In genomic region chr11:66328307-66329144, GRCh38 we compare ENCODE assay signal across 8 cellular contexts. TPM values are rescaled to one million over a fixed set of nuclear protein-coding genes. Genes with fewer than 3 reads are reported as not detected.
DNase-seq lines count a peak whose midpoint lies in the region; ATAC-seq, FAIRE-seq and TF ChIP-seq lines count a peak whose summit lies in the region.

No MANE protein-coding gene starts in this region.

- in situ Hi-C loops in G401 (cut with HindIII; ENCODE audit: low sequenced_read_pairs): no loop called here

- H3K9ac ChIP-seq in H1 (replicated peaks in 1 of 4; ENCODE audit: extremely low read depth in 1 of 4, low read depth in 3 of 4, low read length in 3 of 4): no peak overlapping the region

- peak overlapping the region; percentile 47 for H3K56ac ChIP-seq in H1 (replicated peaks; ENCODE audit: insufficient read length, low read depth, low read length)

- TF ChIP-seq RAD21 in H1 (IDR thresholded peaks at IDR 0.05 in 1 of 2, conservative IDR thresholded peaks at IDR 0.05 in 1 of 2; ENCODE audit: low read depth in 2 of 2, low read length in 2 of 2): peak; percentile 73 to 82

- intact Hi-C loops in activated CD8-positive, alpha-beta T cell treated with anti-CD3 and anti-CD28 coated beads for 36 hours (cut with micrococcal nuclease): no loop called here

- H3K23me2 ChIP-seq in H1 (ENCODE audit: low read depth, low read length): peaks cover 2% of the 10 kb centered on the region; the same call in 1 of the 2 replicates

- H3K4me3 Mint-ChIP-seq in activated CD8-positive, alpha-beta T cell treated with anti-CD3 and anti-CD28 coated beads for 36 hours: peak overlapping the region; percentile 44

- H3K36me3 Mint-ChIP-seq in activated CD8-positive, alpha-beta T cell treated with anti-CD3 and anti-CD28 coated beads for 36 hours (ENCODE audit: low read depth): no peaks in the 10 kb centered on the region

- H3K36me3 ChIP-seq in H1 (ENCODE audit: control insufficient read depth in 2 of 4, insufficient read depth in 4 of 4, low read length in 3 of 4): no peaks in the 10 kb centered on the region

- H3K23ac ChIP-seq in H1 (ENCODE audit: insufficient read length): no peak overlapping the region

- H3K4me3 ChIP-seq in H1 (ENCODE audit: extremely low read depth in 1 of 4, insufficient read depth in 2 of 4, low read depth in 3 of 4, low read length in 4 of 4): peak overlapping the region in 3 of 4 experiments; percentile 4 to 38 (median 11); a peak in 3 of 8 replicates

- no peaks in the 10 kb centered on the region for H3K79me2 ChIP-seq in H1 (ENCODE audit: control insufficient read depth in 1 of 2, insufficient read depth in 2 of 2, low read length in 2 of 2)

- H4K20me1 ChIP-seq in H1 (replicated peaks in 1 of 2; ENCODE audit: control insufficient read depth in 1 of 2, insufficient read depth in 2 of 2, low read length in 2 of 2): no peaks in the 10 kb centered on the region

- ATAC-seq in HG03460 (IDR thresholded peaks at IDR 0.05; ENCODE audit: unreplicated experiment) (peak; percentile 56), HG02852 (IDR thresholded peaks at IDR 0.05; ENCODE audit: unreplicated experiment) (no peak)
- peak; percentile 70 for ATAC-seq in activated CD8-positive, alpha-beta T cell treated with anti-CD3 and anti-CD28 coated beads for 36 hours

- H3K27me3 Mint-ChIP-seq in activated CD8-positive, alpha-beta T cell treated with anti-CD3 and anti-CD28 coated beads for 36 hours: no peaks in the 10 kb centered on the region

- H2AK5ac ChIP-seq in H1 (ENCODE audit: low read depth, low read length): peak overlapping the region; percentile 69; the same call in 1 of the 2 replicates

- H4K91ac ChIP-seq in H1 (replicated peaks; ENCODE audit: insufficient read length, low read length): peak overlapping the region; percentile 94

- H3K27me3 ChIP-seq in H1 (replicated peaks in 1 of 4; ENCODE audit: control insufficient read depth in 3 of 4, extremely low read depth in 1 of 4, insufficient read depth in 3 of 4, low read length in 3 of 4): peaks cover 0 to 7% (median 5%) of the 10 kb centered on the region in 4 experiments; a peak in 2 of 7 replicates

- peak overlapping the region; percentile 63; the same call in 1 of the 2 replicates for H4K8ac ChIP-seq in H1 (ENCODE audit: extremely low read depth, insufficient read depth, low read length)

- peak overlapping the region; percentile 54 for H2AFZ ChIP-seq in H1 (ENCODE audit: low read length)

- H3K18ac ChIP-seq in H1 (ENCODE audit: extremely low read depth, low read length): peak overlapping the region; percentile 80

- peak overlapping the region; percentile 74; the same call in 1 of the 2 replicates for H2BK20ac ChIP-seq in H1 (ENCODE audit: low read length)

- H2BK12ac ChIP-seq in H1 (ENCODE audit: low read depth, low read length): peak overlapping the region; percentile 99

- no peak overlapping the region for H3K4ac ChIP-seq in H1 (replicated peaks; ENCODE audit: insufficient read length, low read depth, low read length)

- 20% methylated on average over 19 of the region's 19 CpGs; no CpG with 5 or more reads in 1 of the 2 experiments for WGBS in H1 (ENCODE audit: extremely low coverage in 1 of 2, insufficient coverage in 1 of 2, insufficient read length in 1 of 2, insufficient replicate concordance in 2 of 2, low coverage in 1 of 2, low lambda C conversion rate in 2 of 2, missing lambda C conversion rate in 1 of 2), 2 experiments

- H2BK15ac ChIP-seq in H1 (ENCODE audit: low read length): peak overlapping the region; percentile 100

- H4K5ac ChIP-seq in H1 (ENCODE audit: insufficient read length, low read depth, low read length): peak overlapping the region; percentile 30

- no peaks in the 10 kb centered on the region for H3K9me3 Mint-ChIP-seq in activated CD8-positive, alpha-beta T cell treated with anti-CD3 and anti-CD28 coated beads for 36 hours

- POLR2A ChIA-PET in activated CD8-positive, alpha-beta T cell treated with anti-CD3 and anti-CD28 coated beads for 36 hours (lab: Charles Lee): interaction anchor here (0.5 to 0.9 kb wide), 2 partner anchors 11 to 106 kb away, joined by 3 read pairs; no protein-coding TSS in a partner anchor
- POLR2A ChIA-PET in H1 (lab: Charles Lee; ENCODE audit: partially characterized antibody): interaction anchor here (1.8 to 8.5 kb wide), 4 partner anchors 12 to 32 kb away, joined by 6 to 61 read pairs (median 22); partner anchors contain the start of genes B4GAT1, BRMS1 and CD248

- peaks cover 48% of the 10 kb centered on the region for H3K4me1 Mint-ChIP-seq in activated CD8-positive, alpha-beta T cell treated with anti-CD3 and anti-CD28 coated beads for 36 hours (ENCODE audit: low read depth)

- peak overlapping the region; percentile 80 for H2BK120ac ChIP-seq in H1 (replicated peaks; ENCODE audit: low read depth, low read length)

- no peak overlapping the region for H3K14ac ChIP-seq in H1 (ENCODE audit: insufficient read length)

- peak; percentile 94 for TF ChIP-seq CTCF in activated CD8-positive, alpha-beta T cell treated with anti-CD3 and anti-CD28 coated beads for 36 hours (IDR thresholded peaks at IDR 0.05)
- TF ChIP-seq CTCF in H1 (IDR thresholded peaks at IDR 0.05; ENCODE audit: control extremely low read depth in 1 of 3, insufficient read depth in 1 of 3, low read depth in 1 of 3, low read length in 3 of 3): peak; percentile 95 to 98 (median 97)

- no peak for TF ChIP-seq EP300 in H1 (IDR thresholded peaks at IDR 0.05; ENCODE audit: borderline replicate concordance in 1 of 2, low read depth in 2 of 2, low read length in 2 of 2)

- no peaks in the 10 kb centered on the region for H3K79me1 ChIP-seq in H1 (ENCODE audit: low read depth, low read length)

- H2BK5ac ChIP-seq in H1 (ENCODE audit: low read depth, low read length): peak overlapping the region; percentile 86; the same call in 1 of the 2 replicates

- FAIRE-seq in H1 (lab: Jason Lieb, UNC): peak; percentile 48

- TF ChIP-seq POLR2A in H1 (IDR thresholded peaks at IDR 0.05; ENCODE audit: control extremely low read depth in 1 of 2, low read depth in 2 of 2, low read length in 2 of 2): no peak; a peak in 1 of 3 replicates

- DNase-seq in G401 (ENCODE audit: low spot score) (peak; percentile 80), NCI-H82 treated with DMSO at 0.1 percent for 48 hours (lab: John Stamatoyannopoulos, UW; ENCODE audit: unreplicated experiment) (peak; percentile 44), H1 (ENCODE audit: low read depth in 1 of 2, low spot score in 2 of 2) (peak; percentile 76 to 94), midbrain (lab: John Stamatoyannopoulos, UW) (peak; percentile 79)
- DNase-seq in activated CD8-positive, alpha-beta T cell treated with anti-CD3 and anti-CD28 coated beads for 36 hours: peak; percentile 91
- DNase-seq in stimulated activated CD8-positive, alpha-beta memory T cell treated with anti-CD3 and anti-CD28 coated beads, Interleukin-2, amount 100 ng/mL, for 1 hour (ENCODE audit: low read depth in 2 of 2): peak; percentile 62

- CTCF ChIA-PET in activated CD8-positive, alpha-beta T cell treated with anti-CD3 and anti-CD28 coated beads for 36 hours (lab: Charles Lee): interaction anchor here (0.9 to 8.7 kb wide), 6 partner anchors 11 to 60 kb away, joined by 3 to 133 read pairs (median 4); partner anchors contain the start of genes BRMS1 and CD248
- CTCF ChIA-PET in H1 (lab: Charles Lee; ENCODE audit: partially characterized antibody): interaction anchor here (0.6 to 8.7 kb wide), 17 partner anchors 11 to 1195 kb away, joined by 3 to 242 read pairs (median 4); partner anchors contain the start of genes BRMS1 and CD248

- H3K27ac Mint-ChIP-seq in activated CD8-positive, alpha-beta T cell treated with anti-CD3 and anti-CD28 coated beads for 36 hours: peak overlapping the region; percentile 79

- H3K27ac ChIP-seq in H1 (ENCODE audit: low read depth, low read length): no peak overlapping the region

- no peaks in the 10 kb centered on the region for H3K9me3 ChIP-seq in H1 (ENCODE audit: insufficient read depth in 2 of 2, low read depth in 1 of 2, low read length in 1 of 2)

- peaks cover 5 to 13% (median 8%) of the 10 kb centered on the region in 4 experiments; a peak in 6 of 7 replicates for H3K4me1 ChIP-seq in H1 (replicated peaks in 1 of 4; ENCODE audit: control insufficient read depth in 3 of 4, insufficient read depth in 4 of 4, low read length in 3 of 4)

- peak overlapping the region; percentile 4 to 64; a peak in 3 of 4 replicates for H3K4me2 ChIP-seq in H1 (ENCODE audit: insufficient read depth in 1 of 2, low read depth in 2 of 2, low read length in 2 of 2)

RNA-seq across cellular contexts. Expression of gene RIN1, which starts 7.7 kb away (rescaled TPM):
- 34.3 and 46.6 TPM in 2 replicates for total RNA-seq in G401 (2014; rRNA removed; shearing (Covaris generic))
- total RNA-seq in activated CD8-positive, alpha-beta T cell treated with anti-CD3 and anti-CD28 coated beads for 36 hours: 1 to 10 TPM; 1.1 to 1.6 TPM
- total RNA-seq in H1 (2021; fragmentation: NEBNext Ultra II Directional; extraction: Animal tissue kit (Norgen Biotek cat#: 25700)): 5.4 and 6.6 TPM in 2 replicates
- polyA plus RNA-seq in H1 (2011; rRNA removed): 2.5 and 3.8 TPM in 2 replicates
- 2.3 TPM for polyA plus RNA-seq in H1 (2011; cell fraction: cytosol; rRNA removed)
- polyA plus RNA-seq in H1 (2011; cell fraction: nucleus; rRNA removed): 10.6 TPM
- polyA plus RNA-seq in H1 (2012, experiment 1 of 2): 2.5 to 4.3 TPM (median 3.7 TPM) in 4 replicates
- 2.9 TPM for polyA plus RNA-seq in H1 (2012, experiment 2 of 2)
- polyA plus RNA-seq in H1 (2013, experiment 1 of 2): 4.4 TPM
- polyA plus RNA-seq in H1 (2013, experiment 2 of 2): 4.3 TPM
- polyA minus RNA-seq in H1 (2011; rRNA and poly(A)+ RNA removed): 0.66 and 0.98 TPM in 2 replicates
- polyA minus RNA-seq in H1 (2011; cell fraction: cytosol; rRNA and poly(A)+ RNA removed): 6.0 TPM
- 2.7 TPM for polyA minus RNA-seq in H1 (2011; cell fraction: nucleus; rRNA and poly(A)+ RNA removed)

RNA-seq across cellular contexts. Expression of gene CD248, which starts 11.7 kb away (rescaled TPM):
- 0.58 TPM in 1 of 2 replicates, not detected in the other for total RNA-seq in G401 (2014; rRNA removed; shearing (Covaris generic))
- 10 to 100 TPM; 16.3 to 16.8 TPM for total RNA-seq in activated CD8-positive, alpha-beta T cell treated with anti-CD3 and anti-CD28 coated beads for 36 hours
- 3.7 and 3.9 TPM in 2 replicates for total RNA-seq in H1 (2021; fragmentation: NEBNext Ultra II Directional; extraction: Animal tissue kit (Norgen Biotek cat#: 25700))
- 2.7 and 4.6 TPM in 2 replicates for polyA plus RNA-seq in H1 (2011; rRNA removed)
- 0.84 TPM for polyA plus RNA-seq in H1 (2011; cell fraction: cytosol; rRNA removed)
- 3.0 TPM for polyA plus RNA-seq in H1 (2011; cell fraction: nucleus; rRNA removed)
- polyA plus RNA-seq in H1 (2012, experiment 1 of 2): 1.9 to 3.4 TPM (median 2.7 TPM) in 4 replicates
- polyA plus RNA-seq in H1 (2012, experiment 2 of 2): 2.8 TPM
- polyA plus RNA-seq in H1 (2013, experiment 1 of 2): 11.9 TPM
- 11.8 TPM for polyA plus RNA-seq in H1 (2013, experiment 2 of 2)
- polyA minus RNA-seq in H1 (2011; rRNA and poly(A)+ RNA removed): 0.61 and 0.95 TPM in 2 replicates
- 1.5 TPM for polyA minus RNA-seq in H1 (2011; cell fraction: cytosol; rRNA and poly(A)+ RNA removed)
- 1.5 TPM for polyA minus RNA-seq in H1 (2011; cell fraction: nucleus; rRNA and poly(A)+ RNA removed)

RNA-seq across cellular contexts. Expression of gene BRMS1, which starts 16.4 kb away (rescaled TPM):
- 92.6 and 111 TPM in 2 replicates for total RNA-seq in G401 (2014; rRNA removed; shearing (Covaris generic))
- total RNA-seq in activated CD8-positive, alpha-beta T cell treated with anti-CD3 and anti-CD28 coated beads for 36 hours: 10 to 100 TPM; 35.7 to 35.9 TPM
- total RNA-seq in H1 (2021; fragmentation: NEBNext Ultra II Directional; extraction: Animal tissue kit (Norgen Biotek cat#: 25700)): 44.8 and 46.1 TPM in 2 replicates
- polyA plus RNA-seq in H1 (2011; rRNA removed): 39.2 and 46.5 TPM in 2 replicates
- polyA plus RNA-seq in H1 (2011; cell fraction: cytosol; rRNA removed): 51.8 TPM
- 43.6 TPM for polyA plus RNA-seq in H1 (2011; cell fraction: nucleus; rRNA removed)
- 28.2 to 53.4 TPM (median 50.2 TPM) in 4 replicates for polyA plus RNA-seq in H1 (2012, experiment 1 of 2)
- polyA plus RNA-seq in H1 (2012, experiment 2 of 2): 55.2 TPM
- 30.3 TPM for polyA plus RNA-seq in H1 (2013, experiment 1 of 2)
- polyA plus RNA-seq in H1 (2013, experiment 2 of 2): 31.5 TPM
- 10.5 and 13.1 TPM in 2 replicates for polyA minus RNA-seq in H1 (2011; rRNA and poly(A)+ RNA removed)
- 12.4 TPM for polyA minus RNA-seq in H1 (2011; cell fraction: cytosol; rRNA and poly(A)+ RNA removed)
- polyA minus RNA-seq in H1 (2011; cell fraction: nucleus; rRNA and poly(A)+ RNA removed): 9.7 TPM

RNA-seq across cellular contexts. Expression of gene B4GAT1, which starts 18.9 kb away (rescaled TPM):
- total RNA-seq in G401 (2014; rRNA removed; shearing (Covaris generic)): 22.2 and 23.7 TPM in 2 replicates
- total RNA-seq in activated CD8-positive, alpha-beta T cell treated with anti-CD3 and anti-CD28 coated beads for 36 hours: 1 to 10 TPM; 9.4 to 9.5 TPM
- total RNA-seq in H1 (2021; fragmentation: NEBNext Ultra II Directional; extraction: Animal tissue kit (Norgen Biotek cat#: 25700)): 27.1 and 27.8 TPM in 2 replicates
- 22.2 and 32.8 TPM in 2 replicates for polyA plus RNA-seq in H1 (2011; rRNA removed)
- polyA plus RNA-seq in H1 (2011; cell fraction: cytosol; rRNA removed): 21.6 TPM
- polyA plus RNA-seq in H1 (2011; cell fraction: nucleus; rRNA removed): 23.0 TPM
- polyA plus RNA-seq in H1 (2012, experiment 1 of 2): 26.1 to 32.8 TPM (median 30.5 TPM) in 4 replicates
- 43.2 TPM for polyA plus RNA-seq in H1 (2012, experiment 2 of 2)
- polyA plus RNA-seq in H1 (2013, experiment 1 of 2): 36.2 TPM
- 34.2 TPM for polyA plus RNA-seq in H1 (2013, experiment 2 of 2)
- 6.5 and 9.5 TPM in 2 replicates for polyA minus RNA-seq in H1 (2011; rRNA and poly(A)+ RNA removed)
- polyA minus RNA-seq in H1 (2011; cell fraction: cytosol; rRNA and poly(A)+ RNA removed): 15.2 TPM
- 8.3 TPM for polyA minus RNA-seq in H1 (2011; cell fraction: nucleus; rRNA and poly(A)+ RNA removed)

RNA-seq across cellular contexts. Expression of gene TMEM151A, which starts 36.8 kb away (rescaled TPM):
- total RNA-seq in G401 (2014; rRNA removed; shearing (Covaris generic)): 2.8 TPM in 1 of 2 replicates, not detected in the other
- not detected for total RNA-seq in activated CD8-positive, alpha-beta T cell treated with anti-CD3 and anti-CD28 coated beads for 36 hours
- total RNA-seq in H1 (2021; fragmentation: NEBNext Ultra II Directional; extraction: Animal tissue kit (Norgen Biotek cat#: 25700)): 2.4 and 3.2 TPM in 2 replicates
- 3.2 and 4.5 TPM in 2 replicates for polyA plus RNA-seq in H1 (2011; rRNA removed)
- 2.2 TPM for polyA plus RNA-seq in H1 (2011; cell fraction: cytosol; rRNA removed)
- 2.4 TPM for polyA plus RNA-seq in H1 (2011; cell fraction: nucleus; rRNA removed)
- polyA plus RNA-seq in H1 (2012, experiment 1 of 2): 0.87 to 2.5 TPM (median 2.1 TPM) in 4 replicates
- 2.3 TPM for polyA plus RNA-seq in H1 (2012, experiment 2 of 2)
- polyA plus RNA-seq in H1 (2013, experiment 1 of 2): 3.7 TPM
- polyA plus RNA-seq in H1 (2013, experiment 2 of 2): 4.0 TPM
- 0.56 and 1.3 TPM in 2 replicates for polyA minus RNA-seq in H1 (2011; rRNA and poly(A)+ RNA removed)
- 1.8 TPM for polyA minus RNA-seq in H1 (2011; cell fraction: cytosol; rRNA and poly(A)+ RNA removed)
- 2.8 TPM for polyA minus RNA-seq in H1 (2011; cell fraction: nucleus; rRNA and poly(A)+ RNA removed)
